1 cellular context compared by ENCODE assay signal in genomic region chr7:133081605-133082389, GRCh38.
A peak's percentile ranks its signal among the peaks of the same experiment; 100 is the strongest.
TF ChIP-seq lines count a peak whose summit lies in the region.

CHCHD3 (minus strand) TSS chr7:133082090; CDS start chr7:133081937, 153 bp downstream.

TF ChIP-seq in HEK293, 187 proteins besides CTCF, POLR2A, EP300 and RAD21 (continued from another document and continues in another):
- TF ChIP-seq ZNF18 (tag by site-specific recombination; IDR thresholded peaks at IDR 0.05) = peak; percentile 97
- TF ChIP-seq ZNF518A (tag by site-specific recombination; conservative IDR thresholded peaks at IDR 0.05; ENCODE audit: low read depth) = peak; percentile 75
- no peak for TF ChIP-seq ZNF175 (tag by site-specific recombination; IDR thresholded peaks at IDR 0.05)
- TF ChIP-seq SP2 (tag by site-specific recombination; IDR thresholded peaks at IDR 0.05) = peak; percentile 95
- no peak for TF ChIP-seq ZNF311 (tag by site-specific recombination; IDR thresholded peaks at IDR 0.05; ENCODE audit: borderline replicate concordance)
- no peak for TF ChIP-seq BCL11A (tag by site-specific recombination; IDR thresholded peaks at IDR 0.05; ENCODE audit: low read depth)
- no peak for TF ChIP-seq ZNF121 (tag by site-specific recombination; IDR thresholded peaks at IDR 0.05)
- TF ChIP-seq PRDM6 (tag by site-specific recombination; IDR thresholded peaks at IDR 0.05) = no peak
- TF ChIP-seq ZNF280D (tag by site-specific recombination; IDR thresholded peaks at IDR 0.05) = no peak
- peak; percentile 71; the same call in 1 of the 2 replicates for TF ChIP-seq ZBTB6 (tag by site-specific recombination; IDR thresholded peaks at IDR 0.05)
- TF ChIP-seq REPIN1 (tag by site-specific recombination; IDR thresholded peaks at IDR 0.05; ENCODE audit: low read depth) = no peak
- TF ChIP-seq ZNF223 (tag by site-specific recombination; IDR thresholded peaks at IDR 0.05) = no peak
- TF ChIP-seq PRDM1 (tag by site-specific recombination; IDR thresholded peaks at IDR 0.05) = no peak
- TF ChIP-seq ZNF514 (tag by site-specific recombination; IDR thresholded peaks at IDR 0.05) = no peak
- TF ChIP-seq ZNF621 (tag by site-specific recombination; IDR thresholded peaks at IDR 0.05) = no peak
- TF ChIP-seq ZNF548 (tag by site-specific recombination; IDR thresholded peaks at IDR 0.05) = no peak
- no peak for TF ChIP-seq ZNF169 (tag by site-specific recombination; IDR thresholded peaks at IDR 0.05)
- no peak for TF ChIP-seq ZNF391 (tag by site-specific recombination; IDR thresholded peaks at IDR 0.05; ENCODE audit: borderline replicate concordance, low read depth)
- TF ChIP-seq ZNF146 (tag by site-specific recombination; IDR thresholded peaks at IDR 0.05) = no peak; the same call in 1 of the 2 replicates
- 0 out of 2 replicates have a peak, but pooled peaks have one; percentile 56 for TF ChIP-seq OVOL3 (tag by site-specific recombination; IDR thresholded peaks at IDR 0.05)
- TF ChIP-seq ZNF202 (tag by site-specific recombination; IDR thresholded peaks at IDR 0.05; ENCODE audit: borderline replicate concordance) = no peak
- no peak for TF ChIP-seq ZNF398 (tag by site-specific recombination; IDR thresholded peaks at IDR 0.05)
- no peak for TF ChIP-seq ZNF670 (tag by site-specific recombination; IDR thresholded peaks at IDR 0.05; ENCODE audit: low read depth)
- TF ChIP-seq KLF17 (tag by site-specific recombination; IDR thresholded peaks at IDR 0.05) = peak; percentile 42; the same call in 1 of the 2 replicates
- peak; percentile 89 for TF ChIP-seq ZXDB (tag by site-specific recombination; IDR thresholded peaks at IDR 0.05)
- no peak for TF ChIP-seq ZNF37A (tag by site-specific recombination; IDR thresholded peaks at IDR 0.05)
- TF ChIP-seq ATF2 (tag by site-specific recombination; IDR thresholded peaks at IDR 0.05; ENCODE audit: low read depth) = no peak
- no peak for TF ChIP-seq ZNF239 (tag by site-specific recombination; IDR thresholded peaks at IDR 0.05)
- TF ChIP-seq ZNF23 (tag by site-specific recombination; IDR thresholded peaks at IDR 0.05; ENCODE audit: borderline replicate concordance) = no peak
- no peak for TF ChIP-seq ZNF214 (tag by site-specific recombination; IDR thresholded peaks at IDR 0.05; ENCODE audit: borderline replicate concordance)
- no peak for TF ChIP-seq ZNF792 (tag by site-specific recombination; IDR thresholded peaks at IDR 0.05)
- TF ChIP-seq ZNF302 (tag by site-specific recombination; IDR thresholded peaks at IDR 0.05; ENCODE audit: low read depth) = no peak
- no peak for TF ChIP-seq ZNF664 (tag by site-specific recombination; IDR thresholded peaks at IDR 0.05)
- 0 out of 2 replicates have a peak, but pooled peaks have one; percentile 14 for TF ChIP-seq ZNF623 (tag by site-specific recombination; IDR thresholded peaks at IDR 0.05)
- no peak for TF ChIP-seq SETDB1 (IDR thresholded peaks at IDR 0.05; ENCODE audit: insufficient read length, low read length)
- no peak for TF ChIP-seq ZNF48 (tag by site-specific recombination; IDR thresholded peaks at IDR 0.05)
- no peak for TF ChIP-seq RBAK (tag by site-specific recombination; IDR thresholded peaks at IDR 0.05)
- peak; percentile 50; the same call in 1 of the 2 replicates for TF ChIP-seq ZBTB10 (tag by site-specific recombination; IDR thresholded peaks at IDR 0.05)
- TF ChIP-seq ZFP3 (tag by site-specific recombination; IDR thresholded peaks at IDR 0.05; ENCODE audit: low read depth) = no peak
- TF ChIP-seq ZNF292 (tag by site-specific recombination; IDR thresholded peaks at IDR 0.05; ENCODE audit: borderline replicate concordance, low read depth) = no peak
